In genomic region chr7:69764681-69765080, GRCh38 we compare ENCODE assay signal across 1 cellular context.
TF ChIP-seq lines count a peak whose summit lies in the region.

No MANE protein-coding gene starts in this region.

TF ChIP-seq in HEK293, 187 proteins besides CTCF, POLR2A, EP300 and RAD21 (continued from another document):
- TF ChIP-seq, protein P1, sequence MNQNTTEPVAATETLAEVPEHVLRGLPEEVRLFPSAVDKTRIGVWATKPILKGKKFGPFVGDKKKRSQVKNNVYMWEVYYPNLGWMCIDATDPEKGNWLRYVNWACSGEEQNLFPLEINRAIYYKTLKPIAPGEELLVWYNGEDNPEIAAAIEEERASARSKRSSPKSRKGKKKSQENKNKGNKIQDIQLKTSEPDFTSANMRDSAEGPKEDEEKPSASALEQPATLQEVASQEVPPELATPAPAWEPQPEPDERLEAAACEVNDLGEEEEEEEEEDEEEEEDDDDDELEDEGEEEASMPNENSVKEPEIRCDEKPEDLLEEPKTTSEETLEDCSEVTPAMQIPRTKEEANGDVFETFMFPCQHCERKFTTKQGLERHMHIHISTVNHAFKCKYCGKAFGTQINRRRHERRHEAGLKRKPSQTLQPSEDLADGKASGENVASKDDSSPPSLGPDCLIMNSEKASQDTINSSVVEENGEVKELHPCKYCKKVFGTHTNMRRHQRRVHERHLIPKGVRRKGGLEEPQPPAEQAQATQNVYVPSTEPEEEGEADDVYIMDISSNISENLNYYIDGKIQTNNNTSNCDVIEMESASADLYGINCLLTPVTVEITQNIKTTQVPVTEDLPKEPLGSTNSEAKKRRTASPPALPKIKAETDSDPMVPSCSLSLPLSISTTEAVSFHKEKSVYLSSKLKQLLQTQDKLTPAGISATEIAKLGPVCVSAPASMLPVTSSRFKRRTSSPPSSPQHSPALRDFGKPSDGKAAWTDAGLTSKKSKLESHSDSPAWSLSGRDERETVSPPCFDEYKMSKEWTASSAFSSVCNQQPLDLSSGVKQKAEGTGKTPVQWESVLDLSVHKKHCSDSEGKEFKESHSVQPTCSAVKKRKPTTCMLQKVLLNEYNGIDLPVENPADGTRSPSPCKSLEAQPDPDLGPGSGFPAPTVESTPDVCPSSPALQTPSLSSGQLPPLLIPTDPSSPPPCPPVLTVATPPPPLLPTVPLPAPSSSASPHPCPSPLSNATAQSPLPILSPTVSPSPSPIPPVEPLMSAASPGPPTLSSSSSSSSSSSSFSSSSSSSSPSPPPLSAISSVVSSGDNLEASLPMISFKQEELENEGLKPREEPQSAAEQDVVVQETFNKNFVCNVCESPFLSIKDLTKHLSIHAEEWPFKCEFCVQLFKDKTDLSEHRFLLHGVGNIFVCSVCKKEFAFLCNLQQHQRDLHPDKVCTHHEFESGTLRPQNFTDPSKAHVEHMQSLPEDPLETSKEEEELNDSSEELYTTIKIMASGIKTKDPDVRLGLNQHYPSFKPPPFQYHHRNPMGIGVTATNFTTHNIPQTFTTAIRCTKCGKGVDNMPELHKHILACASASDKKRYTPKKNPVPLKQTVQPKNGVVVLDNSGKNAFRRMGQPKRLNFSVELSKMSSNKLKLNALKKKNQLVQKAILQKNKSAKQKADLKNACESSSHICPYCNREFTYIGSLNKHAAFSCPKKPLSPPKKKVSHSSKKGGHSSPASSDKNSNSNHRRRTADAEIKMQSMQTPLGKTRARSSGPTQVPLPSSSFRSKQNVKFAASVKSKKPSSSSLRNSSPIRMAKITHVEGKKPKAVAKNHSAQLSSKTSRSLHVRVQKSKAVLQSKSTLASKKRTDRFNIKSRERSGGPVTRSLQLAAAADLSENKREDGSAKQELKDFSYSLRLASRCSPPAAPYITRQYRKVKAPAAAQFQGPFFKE (tag by site-specific recombination; IDR thresholded peaks at IDR 0.05; ENCODE audit: borderline replicate concordance) = no peak
- TF ChIP-seq, protein P2, sequence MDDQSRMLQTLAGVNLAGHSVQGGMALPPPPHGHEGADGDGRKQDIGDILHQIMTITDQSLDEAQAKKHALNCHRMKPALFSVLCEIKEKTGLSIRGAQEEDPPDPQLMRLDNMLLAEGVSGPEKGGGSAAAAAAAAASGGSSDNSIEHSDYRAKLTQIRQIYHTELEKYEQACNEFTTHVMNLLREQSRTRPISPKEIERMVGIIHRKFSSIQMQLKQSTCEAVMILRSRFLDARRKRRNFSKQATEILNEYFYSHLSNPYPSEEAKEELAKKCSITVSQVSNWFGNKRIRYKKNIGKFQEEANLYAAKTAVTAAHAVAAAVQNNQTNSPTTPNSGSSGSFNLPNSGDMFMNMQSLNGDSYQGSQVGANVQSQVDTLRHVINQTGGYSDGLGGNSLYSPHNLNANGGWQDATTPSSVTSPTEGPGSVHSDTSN (CRISPR knock-in tag; IDR thresholded peaks at IDR 0.05) = no peak
- no peak for TF ChIP-seq EGR2 (tag by site-specific recombination; IDR thresholded peaks at IDR 0.05; ENCODE audit: low read depth)
